Comparison of ENCODE assay signal across 1 cellular context in genomic region chr16:81179219-81179618, GRCh38.
A peak's percentile ranks its signal among the peaks of the same experiment; 100 is the strongest.
TF ChIP-seq lines count a peak whose summit lies in the region.

No MANE protein-coding gene starts in this region.

TF ChIP-seq in K562, 482 proteins besides CTCF, POLR2A, EP300 and RAD21 (continued from another document):
- TF ChIP-seq MGA (IDR thresholded peaks at IDR 0.05) (no peak), ZNF140 (CRISPR knock-in tag; IDR thresholded peaks at IDR 0.05) (no peak), SPI1 (IDR thresholded peaks at IDR 0.05; ENCODE audit: borderline replicate concordance, low read depth, low read length) (peak; percentile 93), EWSR1 (IDR thresholded peaks at IDR 0.05; ENCODE audit: borderline replicate concordance, low read depth, partially characterized antibody) (no peak), HOXB6 (CRISPR knock-in tag; IDR thresholded peaks at IDR 0.05; ENCODE audit: borderline replicate concordance) (no peak), HNRNPLL (IDR thresholded peaks at IDR 0.05; ENCODE audit: low read depth, low read length, poor library complexity, severe bottlenecking) (peak; percentile 63), ZNF134 (CRISPR knock-in tag; conservative IDR thresholded peaks at IDR 0.05) (no peak), ZHX1 (conservative IDR thresholded peaks at IDR 0.05; ENCODE audit: low read length) (no peak), NRF1 (conservative IDR thresholded peaks at IDR 0.05 in 1 of 2, IDR thresholded peaks at IDR 0.05 in 1 of 2) (peak; percentile 65 to 73), POLR3A (IDR thresholded peaks at IDR 0.05; ENCODE audit: borderline replicate concordance, extremely low read depth, insufficient read depth, insufficient read length) (no peak), KLF16 (IDR thresholded peaks at IDR 0.05) (no peak), YBX1 (IDR thresholded peaks at IDR 0.05) (no peak), ZNF239 (CRISPR knock-in tag; IDR thresholded peaks at IDR 0.05) (no peak), MXD1 (CRISPR knock-in tag; IDR thresholded peaks at IDR 0.05; ENCODE audit: borderline replicate concordance, poor library complexity, severe bottlenecking) (no peak)
